Comparison of ENCODE assay signal across 13 cellular contexts in the genomic region with DNA sequence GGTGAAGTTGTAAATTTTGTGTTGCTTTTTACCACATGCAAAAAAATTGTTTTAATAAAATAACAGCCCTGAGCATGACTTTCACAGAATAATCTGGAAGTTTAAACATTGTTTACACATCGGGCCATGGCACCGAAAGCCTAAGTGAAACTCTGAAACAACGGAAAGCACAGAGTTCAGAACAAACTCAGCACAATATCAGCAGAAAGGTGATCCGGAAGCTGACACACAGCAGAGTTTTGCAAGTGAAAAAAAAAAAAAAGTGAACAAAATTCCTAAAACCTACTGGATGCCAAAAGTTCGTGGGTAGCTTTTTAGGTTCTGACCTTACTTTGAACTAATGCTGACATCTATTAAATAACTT. TPM values are rescaled to one million over a fixed set of nuclear protein-coding genes. Genes with fewer than 3 reads are reported as not detected.
A peak's percentile ranks its signal among the peaks of the same experiment; 100 is the strongest.
DNase-seq lines count a peak whose midpoint lies in the region; ATAC-seq, FAIRE-seq and TF ChIP-seq lines count a peak whose summit lies in the region.
"Had no signal": no experiment of that assay in that cellular context is flagged by ENCODE, and none has a peak within 500 bp of the region (broad histone marks: within the 10 kb centered on the region; RNA-seq: fewer than 3 reads in every experiment).

No MANE protein-coding gene starts in this region.

- peak overlapping the region; percentile 65 to 88 (median 73) for H3K4me3 Mint-ChIP-seq in IgD-negative memory B cell

- peaks cover 45 to 61% (median 46%) of the 10 kb centered on the region in 3 donors for H3K4me1 Mint-ChIP-seq in IgD-negative memory B cell

- intact Hi-C loops in gastrocnemius medialis (cut with DNase I; ENCODE audit: low total_unique reads) = no loop called here

- H3K36me3 ChIP-seq in H7 (replicated peaks; ENCODE audit: control insufficient read depth, insufficient read depth, low read length) (no peaks in the 10 kb centered on the region), gastrocnemius medialis (no peaks in the 10 kb centered on the region)
- H3K36me3 ChIP-seq: WERI-Rb-1 had no signal

- TF ChIP-seq POLR2A in A549 (IDR thresholded peaks at IDR 0.05; ENCODE audit: low read length) = no peak
- TF ChIP-seq POLR2A in gastrocnemius medialis (IDR thresholded peaks at IDR 0.05) = no peak

- TF ChIP-seq CTCF in A549 (IDR thresholded peaks at IDR 0.05) (no peak), gastrocnemius medialis (IDR thresholded peaks at IDR 0.05 in 4 of 5, conservative IDR thresholded peaks at IDR 0.05 in 1 of 5) (no peak)

- peaks cover 3 to 4% (median 3%) of the 10 kb centered on the region in 3 donors for H3K9me3 Mint-ChIP-seq in IgD-negative memory B cell

- H3K4me1 ChIP-seq in A549 = peaks cover 26% of the 10 kb centered on the region
- H3K4me1 ChIP-seq in gastrocnemius medialis = peaks cover 0 to 4% of the 10 kb centered on the region in 2 donors

- no peak for TF ChIP-seq EP300 in A549 (IDR thresholded peaks at IDR 0.05)

- TF ChIP-seq RAD21 in A549 (conservative IDR thresholded peaks at IDR 0.05 in 1 of 2, IDR thresholded peaks at IDR 0.05 in 1 of 2) = no peak

- in situ Hi-C loops in gastrocnemius medialis (cut with MboI; ENCODE audit: low sequenced_read_pairs in 4 of 4) = no loop called here

- POLR2A ChIA-PET in A549 (lab: Yijun Ruan, JAX) = no interaction called here

- H3K4me2 ChIP-seq in A549 = peak overlapping the region; percentile 41

- H3K27ac ChIP-seq in A549 (no peak overlapping the region), gastrocnemius medialis (no peak overlapping the region)
- H3K27ac ChIP-seq: WERI-Rb-1 had no signal

- no peak for ATAC-seq in A549
- peak; percentile 68 for ATAC-seq in GM18868 (IDR thresholded peaks at IDR 0.05; ENCODE audit: unreplicated experiment)
- ATAC-seq in gastrocnemius medialis = no peak

- peaks cover 8% of the 10 kb centered on the region for H3K36me3 Mint-ChIP-seq in IgD-negative memory B cell

- no peaks in the 10 kb centered on the region for H3K9me3 ChIP-seq in A549
- H3K9me3 ChIP-seq in gastrocnemius medialis = no peaks in the 10 kb centered on the region
- H3K9me3 ChIP-seq: tibial nerve had no signal

- no peaks in the 10 kb centered on the region for H3K27me3 ChIP-seq in H7 (ENCODE audit: control insufficient read depth, insufficient read depth, low read length)
- H3K27me3 ChIP-seq in gastrocnemius medialis = no peaks in the 10 kb centered on the region
- H3K27me3 ChIP-seq: tibial nerve had no signal

- FAIRE-seq in A549 (lab: Jason Lieb, UNC) = no peak
- FAIRE-seq: frontal cortex had no signal

- peak overlapping the region; percentile 73 to 85 (median 81) for H3K27ac Mint-ChIP-seq in IgD-negative memory B cell

- H3K27me3 Mint-ChIP-seq in IgD-negative memory B cell = no peaks in the 10 kb centered on the region

- DNase-seq in A549 (ENCODE audit: low read depth in 1 of 2, low spot score in 1 of 2) (no peak), dermis microvascular lymphatic vessel endothelial cell (ENCODE audit: low read depth in 2 of 2) (peak; percentile 72 to 81), H7 (no peak), gastrocnemius medialis (no peak), MV-4-11 (lab: John Stamatoyannopoulos, UW) (no peak), CD1c-positive myeloid dendritic cell (ENCODE audit: extremely low spot score) (no peak)
- DNase-seq: COR-L47, mesenchymal stem cell, WERI-Rb-1 had no signal

- H3K4me3 ChIP-seq in A549 (no peak overlapping the region), H7 (ENCODE audit: insufficient read depth, low read depth, low read length) (no peak overlapping the region), gastrocnemius medialis (no peak overlapping the region)

- CTCF ChIA-PET in A549 (lab: Yijun Ruan, JAX) = interaction anchor here (0.7 to 1.5 kb wide), 3 partner anchors 13 to 87 kb away, joined by 3 read pairs; no protein-coding TSS in a partner anchor

- 58% methylated on average over 5 of the region's 5 CpGs for WGBS in A549 (ENCODE audit: missing lambda C conversion rate)

TF ChIP-seq in A549, 52 proteins besides CTCF, POLR2A, EP300 and RAD21:
- TF ChIP-seq ZSCAN20 (CRISPR knock-in tag; IDR thresholded peaks at IDR 0.05) (no peak), CHD4 (IDR thresholded peaks at IDR 0.05; ENCODE audit: borderline replicate concordance) (no peak), RNF2 (IDR thresholded peaks at IDR 0.05; ENCODE audit: borderline replicate concordance, low read depth) (no peak), CHD2 (IDR thresholded peaks at IDR 0.05; ENCODE audit: low read length, partially characterized antibody) (no peak), SREBF2 (IDR thresholded peaks at IDR 0.05) (no peak)
- TF ChIP-seq, protein P1, sequence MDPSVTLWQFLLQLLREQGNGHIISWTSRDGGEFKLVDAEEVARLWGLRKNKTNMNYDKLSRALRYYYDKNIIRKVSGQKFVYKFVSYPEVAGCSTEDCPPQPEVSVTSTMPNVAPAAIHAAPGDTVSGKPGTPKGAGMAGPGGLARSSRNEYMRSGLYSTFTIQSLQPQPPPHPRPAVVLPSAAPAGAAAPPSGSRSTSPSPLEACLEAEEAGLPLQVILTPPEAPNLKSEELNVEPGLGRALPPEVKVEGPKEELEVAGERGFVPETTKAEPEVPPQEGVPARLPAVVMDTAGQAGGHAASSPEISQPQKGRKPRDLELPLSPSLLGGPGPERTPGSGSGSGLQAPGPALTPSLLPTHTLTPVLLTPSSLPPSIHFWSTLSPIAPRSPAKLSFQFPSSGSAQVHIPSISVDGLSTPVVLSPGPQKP (IDR thresholded peaks at IDR 0.05; ENCODE audit: low read depth, low read length) = no peak
- TF ChIP-seq, protein P2, sequence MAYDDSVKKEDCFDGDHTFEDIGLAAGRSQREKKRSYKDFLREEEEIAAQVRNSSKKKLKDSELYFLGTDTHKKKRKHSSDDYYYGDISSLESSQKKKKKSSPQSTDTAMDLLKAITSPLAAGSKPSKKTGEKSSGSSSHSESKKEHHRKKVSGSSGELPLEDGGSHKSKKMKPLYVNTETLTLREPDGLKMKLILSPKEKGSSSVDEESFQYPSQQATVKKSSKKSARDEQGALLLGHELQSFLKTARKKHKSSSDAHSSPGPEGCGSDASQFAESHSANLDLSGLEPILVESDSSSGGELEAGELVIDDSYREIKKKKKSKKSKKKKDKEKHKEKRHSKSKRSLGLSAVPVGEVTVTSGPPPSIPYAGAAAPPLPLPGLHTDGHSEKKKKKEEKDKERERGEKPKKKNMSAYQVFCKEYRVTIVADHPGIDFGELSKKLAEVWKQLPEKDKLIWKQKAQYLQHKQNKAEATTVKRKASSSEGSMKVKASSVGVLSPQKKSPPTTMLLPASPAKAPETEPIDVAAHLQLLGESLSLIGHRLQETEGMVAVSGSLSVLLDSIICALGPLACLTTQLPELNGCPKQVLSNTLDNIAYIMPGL (CRISPR knock-in tag; IDR thresholded peaks at IDR 0.05; ENCODE audit: borderline replicate concordance) = no peak
- TF ChIP-seq, protein P3, sequence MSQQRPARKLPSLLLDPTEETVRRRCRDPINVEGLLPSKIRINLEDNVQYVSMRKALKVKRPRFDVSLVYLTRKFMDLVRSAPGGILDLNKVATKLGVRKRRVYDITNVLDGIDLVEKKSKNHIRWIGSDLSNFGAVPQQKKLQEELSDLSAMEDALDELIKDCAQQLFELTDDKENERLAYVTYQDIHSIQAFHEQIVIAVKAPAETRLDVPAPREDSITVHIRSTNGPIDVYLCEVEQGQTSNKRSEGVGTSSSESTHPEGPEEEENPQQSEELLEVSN (IDR thresholded peaks at IDR 0.05; ENCODE audit: borderline replicate concordance, low read depth) = no peak
- TF ChIP-seq, protein P4, sequence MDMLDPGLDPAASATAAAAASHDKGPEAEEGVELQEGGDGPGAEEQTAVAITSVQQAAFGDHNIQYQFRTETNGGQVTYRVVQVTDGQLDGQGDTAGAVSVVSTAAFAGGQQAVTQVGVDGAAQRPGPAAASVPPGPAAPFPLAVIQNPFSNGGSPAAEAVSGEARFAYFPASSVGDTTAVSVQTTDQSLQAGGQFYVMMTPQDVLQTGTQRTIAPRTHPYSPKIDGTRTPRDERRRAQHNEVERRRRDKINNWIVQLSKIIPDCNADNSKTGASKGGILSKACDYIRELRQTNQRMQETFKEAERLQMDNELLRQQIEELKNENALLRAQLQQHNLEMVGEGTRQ (IDR thresholded peaks at IDR 0.05) = no peak

RNA-seq across cellular contexts. Expression of a gene that starts 39.8 kb away (rescaled TPM):
- polyA plus RNA-seq in A549 (2011; rRNA removed) (6.1 and 13.3 TPM in 2 replicates), A549 (2017; fragmentation: RNase III; extraction: RNeasy Plus Mini Kit Qiagen cat#74134 plus additional on column Dnase treatment) (2.3 to 3.2 TPM (median 2.6 TPM) in 3 replicates), IgD-negative memory B cell (86.5 TPM)
- polyA plus RNA-seq in A549 (2012; cell fraction: cytosol; rRNA removed) = 1.3 and 1.8 TPM in 2 replicates
- polyA plus RNA-seq in A549 (2012; cell fraction: nucleus; rRNA removed) = 1.4 and 4.0 TPM in 2 replicates
- 27.3 and 29.8 TPM in 2 replicates for polyA minus RNA-seq in A549 (2011; rRNA and poly(A)+ RNA removed)
- total RNA-seq in dermis microvascular lymphatic vessel endothelial cell (30.3 and 46.7 TPM in 2 replicates), gastrocnemius medialis (10 to 100 TPM in 3 of 4 donors, 1 to 10 TPM in 1; 8.4 to 18.9 (median 14.6) TPM)
- 8.0 and 8.7 TPM in 2 replicates for total RNA-seq in H7 (2014; rRNA removed; shearing (Covaris generic))

Comparison
In these comparisons a context has a peak if more than half of its experiments do, and no peak if none do; other contexts are left out.
1. DNase-seq: peak in dermis microvascular lymphatic vessel endothelial cell (2 of 2); none in A549 (0 of 2), H7 (single experiment), gastrocnemius medialis (0 of 2), MV-4-11 (single experiment) and CD1c-positive myeloid dendritic cell (single experiment).